2 cellular contexts compared by ENCODE assay signal in the genomic region with DNA sequence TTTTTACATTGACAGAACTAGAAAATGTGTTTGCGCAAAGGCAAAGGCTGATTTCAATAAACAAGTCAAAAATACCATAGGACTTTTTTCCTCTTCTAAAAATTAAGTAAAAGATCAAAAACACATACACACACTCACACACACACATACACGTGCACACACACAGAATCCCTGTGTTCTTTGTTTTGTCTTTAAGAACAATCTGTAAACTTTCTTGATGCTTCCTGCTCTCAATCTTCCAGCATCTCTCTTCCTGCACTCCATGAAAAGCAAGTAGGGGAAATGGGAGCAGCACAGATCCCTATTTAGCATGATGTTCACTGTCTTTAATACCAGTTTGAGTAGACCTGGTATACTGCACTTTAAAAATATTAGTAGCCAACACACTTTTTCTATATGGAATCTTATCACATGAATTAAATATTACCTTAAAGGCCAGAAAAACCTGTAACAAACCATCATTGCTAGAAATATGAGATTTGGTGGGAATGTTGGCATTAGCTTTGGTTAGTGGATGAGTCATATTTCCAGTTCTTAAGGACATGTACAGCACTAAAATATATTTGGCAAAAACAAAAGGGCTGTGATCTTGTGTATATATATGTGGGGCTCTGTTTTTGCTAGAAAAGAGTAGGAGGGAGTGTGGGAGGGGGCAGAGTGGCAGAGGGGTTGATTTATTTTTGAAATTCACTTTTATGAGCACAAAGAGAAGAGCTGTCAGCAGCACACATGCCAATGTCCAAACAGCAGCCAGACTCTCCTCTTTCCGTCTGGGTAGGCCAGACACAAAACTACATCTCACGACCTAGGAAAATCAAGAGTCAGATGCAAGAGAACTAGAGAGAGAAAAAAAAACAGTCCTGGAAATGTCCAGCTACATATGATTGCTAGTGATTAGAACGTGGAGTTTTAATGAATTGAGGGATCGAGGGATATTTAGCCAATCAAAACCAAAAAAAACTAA.
TF ChIP-seq lines count a peak whose summit lies in the region.

No MANE protein-coding gene starts in this region.

TF ChIP-seq in endothelial cell of umbilical vein, 7 proteins besides CTCF, POLR2A, EP300 and RAD21 (continued from another document):
- TF ChIP-seq GATA2 (IDR thresholded peaks at IDR 0.05; ENCODE audit: insufficient read depth, insufficient read length, low read depth, low read length) (peak; percentile 13), POLR2AphosphoS5 (IDR thresholded peaks at IDR 0.05; ENCODE audit: insufficient read depth, low read depth, low read length) (no peak)
TF ChIP-seq in endothelial cell of umbilical vein: peak in this region for 3.

TF ChIP-seq in neural cell, 6 proteins besides CTCF, POLR2A, EP300 and RAD21 (continued from another document):
- no peak for TF ChIP-seq MXI1 (conservative IDR thresholded peaks at IDR 0.05; ENCODE audit: poor library complexity, severe bottlenecking)
- no peak for TF ChIP-seq TAF1 (IDR thresholded peaks at IDR 0.05; ENCODE audit: low read depth)
- no peak for TF ChIP-seq REST (IDR thresholded peaks at IDR 0.05; ENCODE audit: borderline replicate concordance)
- TF ChIP-seq SMC3 (conservative IDR thresholded peaks at IDR 0.05; ENCODE audit: poor library complexity), result no peak
